Comparison of ENCODE assay signal across 9 cellular contexts in the genomic region with DNA sequence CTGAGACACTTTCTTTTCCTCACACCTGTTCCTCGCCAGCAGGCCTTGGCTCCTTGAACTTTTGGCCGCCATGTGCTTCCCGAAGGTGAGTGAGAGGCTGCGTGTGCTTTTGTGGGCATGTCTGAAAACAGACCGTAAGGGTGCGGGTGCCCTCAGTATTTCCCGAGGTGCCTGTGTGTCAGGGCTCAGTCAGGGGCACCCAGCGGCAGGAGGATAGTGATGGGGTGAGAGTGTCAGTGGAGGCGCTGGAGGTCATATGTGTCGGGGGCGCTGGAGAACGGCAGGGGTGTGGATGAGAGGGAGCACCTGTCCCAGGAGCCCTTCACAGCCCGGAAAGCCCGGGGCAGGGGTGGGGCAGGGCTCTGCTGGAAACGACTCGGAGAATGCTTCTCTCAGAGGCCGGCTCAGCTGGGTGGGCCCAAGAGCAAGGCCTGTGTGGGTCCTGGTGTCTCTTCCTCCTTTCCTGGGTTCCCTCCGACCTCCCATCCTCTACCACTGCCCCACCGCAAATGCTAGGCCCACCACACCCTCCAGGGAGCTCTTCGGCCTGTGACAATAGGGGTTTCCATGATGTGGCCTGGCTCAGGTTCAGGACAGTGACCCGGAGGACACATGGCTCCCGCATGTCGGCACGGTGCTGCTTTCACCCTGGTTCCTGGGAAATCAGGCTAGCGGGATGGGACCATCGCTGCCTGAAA. TPM values are rescaled to one million over a fixed set of nuclear protein-coding genes. Genes with fewer than 3 reads are reported as not detected.
DNase-seq lines count a peak whose midpoint lies in the region; ATAC-seq and TF ChIP-seq lines count a peak whose summit lies in the region.
"Had no signal": no experiment of that assay in that cellular context is flagged by ENCODE, and none has a peak within 500 bp of the region (broad histone marks: within the 10 kb centered on the region; RNA-seq: fewer than 3 reads in every experiment).

No MANE protein-coding gene starts in this region.

- no peak for TF ChIP-seq POLR2A in uterus (IDR thresholded peaks at IDR 0.05)

- POLR2A ChIA-PET in CD8-positive, alpha-beta memory T cell (lab: Charles Lee): interaction anchor here (1.0 to 5.2 kb wide), 9 partner anchors 11 to 93 kb away, joined by 3 to 53 read pairs (median 5); partner anchors contain the start of gene ZSCAN10

- ATAC-seq in stimulated activated naive B cell treated with anti-CD40 and anti-IgM and Interleukin-4, amounts not matched to agents 10 μg/mL and 1 μg/mL and 100 μg/mL, for 72 hours (replicated peaks): no peak

- H3K79me2 ChIP-seq in parathyroid adenoma: no peaks in the 10 kb centered on the region

- peaks cover 56% of the 10 kb centered on the region for H3K4me1 ChIP-seq in CD8-positive, alpha-beta memory T cell (ENCODE audit: insufficient read depth, low read length)
- peaks cover 24% of the 10 kb centered on the region for H3K4me1 ChIP-seq in SJSA1 (replicated peaks)
- no peaks in the 10 kb centered on the region for H3K4me1 ChIP-seq in parathyroid adenoma
- H3K4me1 ChIP-seq in uterus: no peaks in the 10 kb centered on the region

- H3K27me3 Mint-ChIP-seq in CD8-positive, alpha-beta memory T cell: no peaks in the 10 kb centered on the region
- no peaks in the 10 kb centered on the region for H3K27me3 Mint-ChIP-seq in stimulated activated naive B cell treated with anti-CD40 and anti-IgM and Interleukin-4, amounts not matched to agents 10 μg/mL and 1 μg/mL and 100 μg/mL, for 72 hours

- peak in 1 of 5 donors; percentile 52 for DNase-seq in CD8-positive, alpha-beta memory T cell
- DNase-seq in SJSA1 (ENCODE audit: low read depth in 1 of 2, low spot score in 2 of 2): peak in 1 of 2 experiments; percentile 16
- no peak for DNase-seq in epithelial cell of proximal tubule (ENCODE audit: low read depth)
- DNase-seq in HuH-7 (ENCODE audit: low spot score): no peak
- no peak for DNase-seq in effector CD8-positive, alpha-beta T cell (lab: John Stamatoyannopoulos, UW)
- DNase-seq in stimulated activated naive B cell treated with anti-CD40 and anti-IgM and Interleukin-4, amounts not matched to agents 10 μg/mL and 1 μg/mL and 100 μg/mL, for 72 hours: no peak
- DNase-seq in uterus: no peak
- DNase-seq: nephron progenitor cell had no signal

- peaks cover 0 to 2% (median 0%) of the 10 kb centered on the region in 5 donors for H3K9me3 Mint-ChIP-seq in CD8-positive, alpha-beta memory T cell
- no peaks in the 10 kb centered on the region for H3K9me3 Mint-ChIP-seq in stimulated activated naive B cell treated with anti-CD40 and anti-IgM and Interleukin-4, amounts not matched to agents 10 μg/mL and 1 μg/mL and 100 μg/mL, for 72 hours
- H3K9me3 Mint-ChIP-seq: nephron progenitor cell had no signal

- intact Hi-C loops in uterus (cut with DNase I; ENCODE audit: low total_unique reads): no loop called here

- no peaks in the 10 kb centered on the region for H3K27me3 ChIP-seq in CD8-positive, alpha-beta memory T cell (ENCODE audit: insufficient read depth, low read length, poor library complexity, severe bottlenecking)
- no peaks in the 10 kb centered on the region for H3K27me3 ChIP-seq in SJSA1 (replicated peaks)
- no peaks in the 10 kb centered on the region for H3K27me3 ChIP-seq in parathyroid adenoma (ENCODE audit: control insufficient read depth, insufficient read depth, low read length)
- no peaks in the 10 kb centered on the region for H3K27me3 ChIP-seq in uterus

- no peaks in the 10 kb centered on the region for H3K9me3 ChIP-seq in CD8-positive, alpha-beta memory T cell (ENCODE audit: low read length)
- H3K9me3 ChIP-seq in SJSA1 (replicated peaks): no peaks in the 10 kb centered on the region
- no peaks in the 10 kb centered on the region for H3K9me3 ChIP-seq in parathyroid adenoma (ENCODE audit: control insufficient read depth, low read length)
- H3K9me3 ChIP-seq in uterus: no peaks in the 10 kb centered on the region

- peak overlapping the region; percentile 81 for H3K27ac ChIP-seq in CD8-positive, alpha-beta memory T cell (ENCODE audit: low read depth, low read length)
- H3K27ac ChIP-seq in SJSA1 (peak overlapping the region; percentile 87), parathyroid adenoma (no peak overlapping the region), uterus (no peak overlapping the region)

- CTCF ChIA-PET in CD8-positive, alpha-beta memory T cell (lab: Charles Lee): interaction anchor here (0.6 to 10.5 kb wide), 14 partner anchors 11 to 97 kb away, joined by 3 to 99 read pairs (median 4); partner anchors contain the start of gene ZSCAN10

- peak overlapping the region; percentile 25 for H3K4me2 ChIP-seq in parathyroid adenoma (ENCODE audit: low read length)

- H3K4me1 Mint-ChIP-seq in CD8-positive, alpha-beta memory T cell: peaks cover 52 to 75% (median 68%) of the 10 kb centered on the region in 3 donors
- peaks cover 6% of the 10 kb centered on the region in 2 donors for H3K4me1 Mint-ChIP-seq in stimulated activated naive B cell treated with anti-CD40 and anti-IgM and Interleukin-4, amounts not matched to agents 10 μg/mL and 1 μg/mL and 100 μg/mL, for 72 hours

- H3K9ac ChIP-seq in parathyroid adenoma: no peak overlapping the region

- H3K4me3 Mint-ChIP-seq in CD8-positive, alpha-beta memory T cell: peak overlapping the region; percentile 98 to 100 (median 100)
- H3K4me3 Mint-ChIP-seq in stimulated activated naive B cell treated with anti-CD40 and anti-IgM and Interleukin-4, amounts not matched to agents 10 μg/mL and 1 μg/mL and 100 μg/mL, for 72 hours: no peak overlapping the region
- H3K4me3 Mint-ChIP-seq: nephron progenitor cell had no signal

- H3K27ac Mint-ChIP-seq in CD8-positive, alpha-beta memory T cell: peak overlapping the region; percentile 88 to 99 (median 96)
- no peak overlapping the region for H3K27ac Mint-ChIP-seq in stimulated activated naive B cell treated with anti-CD40 and anti-IgM and Interleukin-4, amounts not matched to agents 10 μg/mL and 1 μg/mL and 100 μg/mL, for 72 hours

- TF ChIP-seq CTCF in epithelial cell of proximal tubule (conservative IDR thresholded peaks at IDR 0.05; ENCODE audit: low read depth, low read length): no peak
- no peak for TF ChIP-seq CTCF in parathyroid adenoma (IDR thresholded peaks at IDR 0.05)
- TF ChIP-seq CTCF in uterus (IDR thresholded peaks at IDR 0.05): no peak

- H3K36me3 Mint-ChIP-seq in CD8-positive, alpha-beta memory T cell: peaks cover 18 to 49% (median 30%) of the 10 kb centered on the region in 3 donors
- H3K36me3 Mint-ChIP-seq in stimulated activated naive B cell treated with anti-CD40 and anti-IgM and Interleukin-4, amounts not matched to agents 10 μg/mL and 1 μg/mL and 100 μg/mL, for 72 hours: no peaks in the 10 kb centered on the region

- H3K4me3 ChIP-seq in CD8-positive, alpha-beta memory T cell (ENCODE audit: low read length): peak overlapping the region; percentile 92
- H3K4me3 ChIP-seq in SJSA1 (peak overlapping the region; percentile 35), epithelial cell of proximal tubule (ENCODE audit: low read depth, low read length) (peak overlapping the region; percentile 64), parathyroid adenoma (ENCODE audit: low read depth, low read length) (peak overlapping the region; percentile 21), uterus (no peak overlapping the region)

- H2AFZ ChIP-seq in parathyroid adenoma: no peak overlapping the region

- H3K36me3 ChIP-seq in CD8-positive, alpha-beta memory T cell (ENCODE audit: insufficient read depth, low read length): peaks cover 19% of the 10 kb centered on the region
- H3K36me3 ChIP-seq in SJSA1: 0 out of 2 replicates have a peak, but pooled peaks cover 8% of the 10 kb centered on the region
- no peaks in the 10 kb centered on the region for H3K36me3 ChIP-seq in parathyroid adenoma (ENCODE audit: control insufficient read depth, insufficient read depth, low read length)
- H3K36me3 ChIP-seq in uterus: no peaks in the 10 kb centered on the region

RNA-seq across cellular contexts. Expression of gene IL32, which starts 0.5 kb away (rescaled TPM):
- total RNA-seq in CD8-positive, alpha-beta memory T cell: 100 to 1,000 TPM; 975 to 992 TPM
- polyA plus RNA-seq in CD8-positive, alpha-beta memory T cell: 3,843 TPM
- total RNA-seq in SJSA1 (2014; rRNA removed; shearing (Covaris generic)): 99.8 and 160 TPM in 2 replicates
- total RNA-seq in epithelial cell of proximal tubule (461 and 747 TPM in 2 replicates), uterus (10 to 100 TPM in 3 of 4 donors, 1 to 10 TPM in 1; 7.5 to 37.1 (median 20.9) TPM)

RNA-seq across cellular contexts. Expression of gene MMP25, which starts 19.5 kb away (rescaled TPM):
- total RNA-seq in CD8-positive, alpha-beta memory T cell: 1 to 10 TPM; 1.5 to 1.9 TPM
- 0.90 TPM for polyA plus RNA-seq in CD8-positive, alpha-beta memory T cell
- 0.55 TPM in 1 of 2 replicates, not detected in the other for total RNA-seq in SJSA1 (2014; rRNA removed; shearing (Covaris generic))
- total RNA-seq in epithelial cell of proximal tubule (under 0.01 and 0.52 TPM in 2 replicates), uterus (1 to 10 TPM in 1 of 4 donors, under 1 TPM in 1, not detected in 2; 0.21 to 1.1 TPM)

RNA-seq across cellular contexts. Expression of gene BICDL2, which starts 29.1 kb away (rescaled TPM):
- total RNA-seq in CD8-positive, alpha-beta memory T cell: not detected
- not detected for polyA plus RNA-seq in CD8-positive, alpha-beta memory T cell
- total RNA-seq in SJSA1 (2014; rRNA removed; shearing (Covaris generic)): not detected in 2 replicates
- total RNA-seq in epithelial cell of proximal tubule (2.5 and 4.6 TPM in 2 replicates), uterus (1 to 10 TPM in 1 of 4 donors, under 1 TPM in 2, not detected in 1; 0.26 to 1.9 (median 0.29) TPM)

RNA-seq across cellular contexts. Expression of gene ZSCAN10, which starts 33.2 kb away (rescaled TPM):
- total RNA-seq in CD8-positive, alpha-beta memory T cell: under 1 TPM in 1 of 2 experiments, not detected in 1; 0.15 TPM
- not detected for polyA plus RNA-seq in CD8-positive, alpha-beta memory T cell
- total RNA-seq in SJSA1 (2014; rRNA removed; shearing (Covaris generic)): not detected in 2 replicates
- not detected in 2 replicates for total RNA-seq in epithelial cell of proximal tubule
- not detected for total RNA-seq in uterus

RNA-seq across cellular contexts. Expression of gene THOC6, which starts 42.1 kb away (rescaled TPM):
- 10 to 100 TPM; 56.8 to 59.4 TPM for total RNA-seq in CD8-positive, alpha-beta memory T cell
- polyA plus RNA-seq in CD8-positive, alpha-beta memory T cell: 46.2 TPM
- 27.4 and 28.2 TPM in 2 replicates for total RNA-seq in SJSA1 (2014; rRNA removed; shearing (Covaris generic))
- total RNA-seq in epithelial cell of proximal tubule: 19.0 and 24.2 TPM in 2 replicates
- 10 to 100 TPM in 3 of 4 donors, 1 to 10 TPM in 1; 3.8 to 29.0 (median 22.3) TPM for total RNA-seq in uterus

Comparison
In these comparisons a context has a peak if more than half of its experiments do, and no peak if none do; other contexts are left out.
1. H3K27ac ChIP-seq: peak in CD8-positive, alpha-beta memory T cell (single experiment) and SJSA1 (single experiment); none in parathyroid adenoma (single experiment) and uterus (0 of 2).
2. H3K4me3 ChIP-seq: peak in CD8-positive, alpha-beta memory T cell (single experiment), SJSA1 (single experiment), epithelial cell of proximal tubule (single experiment) and parathyroid adenoma (single experiment); none in uterus (0 of 2).
3. H3K4me3 Mint-ChIP-seq: peak in CD8-positive, alpha-beta memory T cell (7 of 7); none in stimulated activated naive B cell treated with anti-CD40 and anti-IgM and Interleukin-4, amounts not matched to agents 10 μg/mL and 1 μg/mL and 100 μg/mL, for 72 hours (0 of 2).